In the genomic region with DNA sequence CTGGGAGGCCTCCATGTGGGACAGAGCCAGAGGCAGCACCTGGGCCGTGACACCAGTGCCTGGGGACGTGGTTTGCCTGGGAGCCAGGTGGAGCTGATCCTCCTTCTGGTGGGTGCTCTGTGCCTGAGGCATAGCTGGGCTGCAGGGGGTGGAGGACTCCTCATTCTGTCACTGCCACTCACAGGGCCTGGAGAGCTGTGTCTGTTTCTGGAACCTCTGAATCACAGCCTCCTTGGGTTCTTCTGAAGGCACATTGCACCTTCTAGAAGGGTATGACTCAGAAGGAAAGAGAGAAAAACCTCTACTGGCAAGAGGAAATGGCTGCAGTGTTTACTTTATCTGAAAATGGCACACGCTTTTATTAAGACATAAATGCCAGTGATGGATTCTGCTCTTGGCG, we compare ENCODE assay signal across 10 cellular contexts.
A peak's percentile ranks its signal among the peaks of the same experiment; 100 is the strongest.
DNase-seq lines count a peak whose midpoint lies in the region; ATAC-seq and TF ChIP-seq lines count a peak whose summit lies in the region.
"Had no signal": no experiment of that assay in that cellular context is flagged by ENCODE, and none has a peak within 500 bp of the region (broad histone marks: within the 10 kb centered on the region; RNA-seq: fewer than 3 reads in every experiment).

No MANE protein-coding gene starts in this region.

- no peak for TF ChIP-seq POLR2A in tibial nerve (IDR thresholded peaks at IDR 0.05)

- H3K4me1 Mint-ChIP-seq in T-cell: peaks cover 45 to 60% (median 51%) of the 10 kb centered on the region in 3 donors

- ATAC-seq in T-cell (replicated peaks in 1 of 4): peak in 3 of 4 experiments; percentile 56 to 66 (median 62)
- no peak for ATAC-seq in GM19397 (IDR thresholded peaks at IDR 0.05; ENCODE audit: unreplicated experiment)

- H3K27me3 ChIP-seq in tibial nerve: no peaks in the 10 kb centered on the region

- DNase-seq in T-cell: peak in 7 of 34 experiments; percentile 11 to 56 (median 20)
- DNase-seq in activated T-cell treated with anti-CD3 and anti-CD28 coated beads, Interleukin-2, amount 50 U/mL, for 48 hours: peak; percentile 73 to 79
- peak; percentile 65 for DNase-seq in kidney tubule cell (ENCODE audit: low spot score)
- peak; percentile 43 to 44 for DNase-seq in stimulated activated CD8-positive, alpha-beta memory T cell treated with anti-CD3 and anti-CD28 coated beads, Interleukin-7, amount 100 ng/mL, for 1 hour (ENCODE audit: low read depth in 2 of 2)
- no peak for DNase-seq in SKM-1 treated with dmso at 0.1 percent for 144 hours (lab: John Stamatoyannopoulos, UW; ENCODE audit: unreplicated experiment)
- DNase-seq in hippocampal formation (lab: John Stamatoyannopoulos, UW): no peak
- no peak for DNase-seq in tibial nerve (ENCODE audit: low spot score in 2 of 2)
- DNase-seq: EL, NCI-H526 had no signal

- H3K9me3 Mint-ChIP-seq in T-cell: peaks cover 4 to 7% (median 7%) of the 10 kb centered on the region in 3 donors

- H3K4me3 ChIP-seq in tibial nerve: no peak overlapping the region

- CTCF ChIA-PET in T-cell (lab: Charles Lee): no interaction called here

- peak overlapping the region; percentile 37 to 93 (median 61) for H3K4me3 Mint-ChIP-seq in T-cell

- TF ChIP-seq CTCF in tibial nerve (IDR thresholded peaks at IDR 0.05): no peak

- no peak for TF ChIP-seq EP300 in tibial nerve (IDR thresholded peaks at IDR 0.05)

- peak overlapping the region; percentile 96 to 98 for H3K27ac Mint-ChIP-seq in T-cell

- H3K27ac ChIP-seq in tibial nerve: no peak overlapping the region

- H3K4me1 ChIP-seq in tibial nerve: peaks cover 0 to 8% (median 2%) of the 10 kb centered on the region in 4 donors

- H3K27me3 Mint-ChIP-seq in T-cell: no peaks in the 10 kb centered on the region

- 61 to 77% methylated on average over 4 of the region's 4 CpGs for WGBS in tibial nerve, 2 donors

- H3K36me3 Mint-ChIP-seq in T-cell: peaks cover 14% of the 10 kb centered on the region

- H3K36me3 ChIP-seq in tibial nerve: no peaks in the 10 kb centered on the region

- H3K9me3 ChIP-seq in tibial nerve: peaks cover 0 to 3% (median 0%) of the 10 kb centered on the region in 4 donors

- POLR2A ChIA-PET in T-cell (lab: Charles Lee): no interaction called here

Comparison
In these comparisons a context has a peak if more than half of its experiments do, and no peak if none do; other contexts are left out.
1. DNase-seq: peak in activated T-cell treated with anti-CD3 and anti-CD28 coated beads, Interleukin-2, amount 50 U/mL, for 48 hours (2 of 2), kidney tubule cell (single experiment) and stimulated activated CD8-positive, alpha-beta memory T cell treated with anti-CD3 and anti-CD28 coated beads, Interleukin-7, amount 100 ng/mL, for 1 hour (2 of 2); none in SKM-1 treated with dmso at 0.1 percent for 144 hours (single experiment), hippocampal formation (0 of 2) and tibial nerve (0 of 2).